10 cellular contexts compared by ENCODE assay signal in genomic region chr14:55701638-55702037, GRCh38.
A peak's percentile ranks its signal among the peaks of the same experiment; 100 is the strongest.
DNase-seq lines count a peak whose midpoint lies in the region; ATAC-seq and TF ChIP-seq lines count a peak whose summit lies in the region.
"Had no signal": no experiment of that assay in that cellular context is flagged by ENCODE, and none has a peak within 500 bp of the region (broad histone marks: within the 10 kb centered on the region; RNA-seq: fewer than 3 reads in every experiment).

No MANE protein-coding gene starts in this region.

- no peaks in the 10 kb centered on the region for H3K36me3 ChIP-seq in CD8-positive, alpha-beta T cell (ENCODE audit: insufficient read depth, low read length)
- H3K36me3 ChIP-seq: transverse colon had no signal

- no peaks in the 10 kb centered on the region for H3K27me3 ChIP-seq in CD8-positive, alpha-beta T cell (ENCODE audit: insufficient read depth, low read length)
- H3K27me3 ChIP-seq: transverse colon had no signal

- intact Hi-C loops in CD8-positive, alpha-beta T cell (cut with DNase I, micrococcal nuclease), result loop anchor here in 1 of 2 experiments (10.0 kb wide), 1 partner anchor 1613 kb away; no protein-coding TSS in a partner anchor

- DNase-seq in iris pigment epithelial cell (ENCODE audit: low read depth), result peak; percentile 40
- no peak for DNase-seq in CD8-positive, alpha-beta T cell
- DNase-seq in NCI-H146 treated with DMSO at 0.1 percent for 48 hours (lab: John Stamatoyannopoulos, UW; ENCODE audit: unreplicated experiment), result no peak
- no peak for DNase-seq in activated CD8-positive, alpha-beta T cell treated with anti-CD3 and anti-CD28 coated beads, Interleukin-2, amount 10 ng/mL, durations not matched to agents 7 days and 5 days
- DNase-seq in NCI-H510A (lab: John Stamatoyannopoulos, UW), result no peak
- DNase-seq: aorta, transverse colon had no signal

- TF ChIP-seq CTCF in CD8-positive, alpha-beta T cell (IDR thresholded peaks at IDR 0.05), result no peak

- peaks cover 8% of the 10 kb centered on the region for H3K36me3 Mint-ChIP-seq in CD8-positive, alpha-beta T cell
- peaks cover 3% of the 10 kb centered on the region for H3K36me3 Mint-ChIP-seq in activated CD8-positive, alpha-beta T cell treated with anti-CD3 and anti-CD28 coated beads, Interleukin-2, amount 10 ng/mL, durations not matched to agents 7 days and 5 days (ENCODE audit: low read depth)

- H3K9me3 ChIP-seq in CD8-positive, alpha-beta T cell (ENCODE audit: low read length), result no peaks in the 10 kb centered on the region
- H3K9me3 ChIP-seq: transverse colon had no signal

- no peaks in the 10 kb centered on the region for H3K4me1 ChIP-seq in CD8-positive, alpha-beta T cell (ENCODE audit: insufficient read depth, low read length)

- no peak overlapping the region for H3K4me3 ChIP-seq in CD8-positive, alpha-beta T cell (ENCODE audit: low read depth, low read length)
- H3K4me3 ChIP-seq: transverse colon had no signal

- H3K9me3 Mint-ChIP-seq in CD8-positive, alpha-beta T cell, result no peaks in the 10 kb centered on the region
- no peaks in the 10 kb centered on the region for H3K9me3 Mint-ChIP-seq in activated CD8-positive, alpha-beta T cell treated with anti-CD3 and anti-CD28 coated beads, Interleukin-2, amount 10 ng/mL, durations not matched to agents 7 days and 5 days (ENCODE audit: insufficient read depth)

- no peaks in the 10 kb centered on the region for H3K27me3 Mint-ChIP-seq in CD8-positive, alpha-beta T cell (ENCODE audit: low read depth)
- H3K27me3 Mint-ChIP-seq in activated CD8-positive, alpha-beta T cell treated with anti-CD3 and anti-CD28 coated beads, Interleukin-2, amount 10 ng/mL, durations not matched to agents 7 days and 5 days (ENCODE audit: low read depth), result no peaks in the 10 kb centered on the region

- no peaks in the 10 kb centered on the region for H3K4me1 Mint-ChIP-seq in CD8-positive, alpha-beta T cell (ENCODE audit: low read depth)
- no peaks in the 10 kb centered on the region for H3K4me1 Mint-ChIP-seq in activated CD8-positive, alpha-beta T cell treated with anti-CD3 and anti-CD28 coated beads, Interleukin-2, amount 10 ng/mL, durations not matched to agents 7 days and 5 days (ENCODE audit: low read depth)

- no peak overlapping the region for H3K4me3 Mint-ChIP-seq in CD8-positive, alpha-beta T cell
- H3K4me3 Mint-ChIP-seq in activated CD8-positive, alpha-beta T cell treated with anti-CD3 and anti-CD28 coated beads, Interleukin-2, amount 10 ng/mL, durations not matched to agents 7 days and 5 days, result no peak overlapping the region

- no peak overlapping the region for H3K27ac ChIP-seq in CD8-positive, alpha-beta T cell (ENCODE audit: low read depth, low read length)
- H3K27ac ChIP-seq: transverse colon had no signal

- CTCF ChIA-PET in CD8-positive, alpha-beta T cell (lab: Charles Lee), result interaction anchor here (1.1 to 1.4 kb wide), 2 partner anchors 638 to 773 kb away, joined by 5 read pairs; no protein-coding TSS in a partner anchor
- CTCF ChIA-PET in activated CD8-positive, alpha-beta T cell treated with anti-CD3 and anti-CD28 coated beads, Interleukin-2, amount 10 ng/mL, durations not matched to agents 7 days and 5 days (lab: Charles Lee), result no interaction called here

- POLR2A ChIA-PET in CD8-positive, alpha-beta T cell (lab: Charles Lee), result no interaction called here
- POLR2A ChIA-PET in activated CD8-positive, alpha-beta T cell treated with anti-CD3 and anti-CD28 coated beads, Interleukin-2, amount 10 ng/mL, durations not matched to agents 7 days and 5 days (lab: Charles Lee), result no interaction called here

- H3K27ac Mint-ChIP-seq in CD8-positive, alpha-beta T cell, result no peak overlapping the region
- no peak overlapping the region for H3K27ac Mint-ChIP-seq in activated CD8-positive, alpha-beta T cell treated with anti-CD3 and anti-CD28 coated beads, Interleukin-2, amount 10 ng/mL, durations not matched to agents 7 days and 5 days

- ATAC-seq in GM18511 (IDR thresholded peaks at IDR 0.05; ENCODE audit: unreplicated experiment) (peak; percentile 99), GM21619 (IDR thresholded peaks at IDR 0.05; ENCODE audit: unreplicated experiment) (peak; percentile 96), HG03439 (IDR thresholded peaks at IDR 0.05; ENCODE audit: unreplicated experiment) (peak; percentile 95)
- ATAC-seq in CD8-positive, alpha-beta T cell, result no peak
- ATAC-seq in activated CD8-positive, alpha-beta T cell treated with anti-CD3 and anti-CD28 coated beads, Interleukin-2, amount 10 ng/mL, durations not matched to agents 7 days and 5 days, result no peak

Comparison
In these comparisons a context has a peak if more than half of its experiments do, and no peak if none do; other contexts are left out.
1. ATAC-seq: peak in GM18511 (single experiment), GM21619 (single experiment) and HG03439 (single experiment); none in CD8-positive, alpha-beta T cell (single experiment) and activated CD8-positive, alpha-beta T cell treated with anti-CD3 and anti-CD28 coated beads, Interleukin-2, amount 10 ng/mL, durations not matched to agents 7 days and 5 days (single experiment).